Comparison of ENCODE assay signal across 12 cellular contexts in the genomic region with DNA sequence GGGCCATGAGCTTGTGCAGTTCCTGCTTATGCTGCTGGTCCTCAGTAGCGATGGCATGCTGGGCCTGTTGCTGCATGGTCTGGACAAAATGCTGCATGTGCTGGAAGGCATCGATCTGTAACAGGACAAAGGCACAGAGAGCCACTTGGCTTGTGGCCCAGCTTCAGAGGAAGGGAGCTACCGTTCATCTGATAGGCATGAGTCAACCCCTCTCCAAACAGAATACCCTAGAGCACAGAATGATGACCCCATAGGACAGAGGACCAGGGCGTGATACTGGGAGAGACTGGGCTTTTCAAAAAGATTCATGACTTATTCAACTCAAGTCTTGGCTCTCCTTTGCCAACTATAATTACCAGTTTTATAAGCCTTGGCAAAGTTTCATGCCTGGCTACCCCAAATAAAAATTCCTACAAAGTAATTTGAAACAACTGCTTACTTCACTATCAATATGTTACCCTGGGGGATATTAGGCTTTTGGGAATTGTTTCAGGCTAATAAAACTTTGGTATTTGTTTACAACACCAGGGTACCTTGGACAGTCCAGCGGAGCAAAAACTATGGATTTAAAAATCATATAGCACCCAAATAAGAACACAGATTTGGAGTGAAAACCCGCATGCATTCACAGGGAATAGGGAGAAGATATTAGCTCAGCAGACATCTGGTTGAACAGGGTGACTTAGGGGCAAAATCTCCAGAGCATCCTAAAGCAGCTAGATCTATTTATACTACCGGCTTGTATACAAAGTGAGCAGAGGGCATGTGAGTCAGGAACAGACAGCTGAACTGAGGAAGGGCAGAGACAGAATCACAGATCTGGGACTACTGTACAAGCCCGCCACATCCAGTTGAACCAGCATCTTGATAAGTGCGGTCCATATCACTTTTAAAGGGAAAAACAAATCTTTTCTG. TPM values are rescaled to one million over a fixed set of nuclear protein-coding genes. Genes with fewer than 3 reads are reported as not detected.
DNase-seq lines count a peak whose midpoint lies in the region; ATAC-seq, FAIRE-seq and TF ChIP-seq lines count a peak whose summit lies in the region.
"Had no signal": no experiment of that assay in that cellular context is flagged by ENCODE, and none has a peak within 500 bp of the region (broad histone marks: within the 10 kb centered on the region; RNA-seq: fewer than 3 reads in every experiment).

No MANE protein-coding gene starts in this region.

- peaks cover 19% of the 10 kb centered on the region for H3K36me3 Mint-ChIP-seq in progenitor cell of endocrine pancreas (ENCODE audit: insufficient read depth)

- TF ChIP-seq EP300 in H1 (IDR thresholded peaks at IDR 0.05; ENCODE audit: borderline replicate concordance in 1 of 2, low read depth in 2 of 2, low read length in 2 of 2): no peak

- H3K9me3 ChIP-seq in H1 (ENCODE audit: insufficient read depth in 2 of 2, low read depth in 1 of 2, low read length in 1 of 2): no peaks in the 10 kb centered on the region
- H3K9me3 ChIP-seq in neuronal stem cell (replicated peaks in 1 of 2; ENCODE audit: control insufficient read depth in 2 of 2, insufficient read depth in 1 of 2, low read depth in 1 of 2, low read length in 2 of 2): no peaks in the 10 kb centered on the region

- H3K36me3 ChIP-seq in H1 (ENCODE audit: control insufficient read depth in 2 of 4, insufficient read depth in 4 of 4, low read length in 3 of 4) (peaks cover 18 to 81% (median 53%) of the 10 kb centered on the region in 4 experiments; a peak in 7 of 8 replicates), neuronal stem cell (replicated peaks in 1 of 2; ENCODE audit: control insufficient read depth in 2 of 2, insufficient read depth in 2 of 2, low read length in 2 of 2) (peaks cover 46 to 89% of the 10 kb centered on the region in 2 donors)

- H2BK120ac ChIP-seq in H1 (replicated peaks; ENCODE audit: low read depth, low read length) (no peak overlapping the region), neuronal stem cell (ENCODE audit: low read depth, low read length) (no peak overlapping the region)

- no peak overlapping the region for H3K23ac ChIP-seq in H1 (ENCODE audit: insufficient read length)
- no peak overlapping the region for H3K23ac ChIP-seq in neuronal stem cell (ENCODE audit: low read depth, low read length, poor library complexity)

- H3K79me1 ChIP-seq in H1 (ENCODE audit: low read depth, low read length): no peaks in the 10 kb centered on the region; the same call in 1 of the 2 replicates
- H3K79me1 ChIP-seq in neuronal stem cell (ENCODE audit: low read depth, low read length): no peaks in the 10 kb centered on the region

- H2BK15ac ChIP-seq in H1 (ENCODE audit: low read length) (no peak overlapping the region), neuronal stem cell (ENCODE audit: low read length) (no peak overlapping the region)

- H4K20me1 ChIP-seq in H1 (replicated peaks in 1 of 2; ENCODE audit: control insufficient read depth in 1 of 2, insufficient read depth in 2 of 2, low read length in 2 of 2): peaks cover 0 to 1% of the 10 kb centered on the region in 2 experiments

- no peak overlapping the region for H4K91ac ChIP-seq in H1 (replicated peaks; ENCODE audit: insufficient read length, low read length)
- H4K91ac ChIP-seq in neuronal stem cell (ENCODE audit: low read depth, low read length, poor library complexity): no peak overlapping the region

- H3K23me2 ChIP-seq in H1 (ENCODE audit: low read depth, low read length): no peaks in the 10 kb centered on the region

- H3K4me2 ChIP-seq in H1 (ENCODE audit: insufficient read depth in 1 of 2, low read depth in 2 of 2, low read length in 2 of 2) (no peak overlapping the region), neuronal stem cell (ENCODE audit: insufficient read depth, low read length, poor library complexity, severe bottlenecking) (no peak overlapping the region)

- DNase-seq in EL: peak; percentile 85
- DNase-seq in NCI-H82 (lab: John Stamatoyannopoulos, UW): peak; percentile 65
- no peak for DNase-seq in H1 (ENCODE audit: low read depth in 1 of 2, low spot score in 2 of 2)
- no peak for DNase-seq in neuronal stem cell (ENCODE audit: low spot score)
- DNase-seq in progenitor cell of endocrine pancreas (ENCODE audit: low spot score, unreplicated experiment): no peak
- DNase-seq in NCI-H128 (lab: John Stamatoyannopoulos, UW; ENCODE audit: unreplicated experiment): no peak
- DNase-seq: effector memory CD4-positive, alpha-beta T cell; stimulated activated CD4-positive, alpha-beta T cell treated with anti-CD3 and anti-CD28 coated beads, Interleukin-12 subunit alpha, Interleukin-12 subunit beta, amount 100 ng/mL, for 4 hours had no signal

- H2AK5ac ChIP-seq in H1 (ENCODE audit: low read depth, low read length) (no peak overlapping the region), neuronal stem cell (ENCODE audit: low read depth, low read length) (no peak overlapping the region)

- no peak overlapping the region for H3K14ac ChIP-seq in H1 (ENCODE audit: insufficient read length)
- H3K14ac ChIP-seq in neuronal stem cell (ENCODE audit: low read length): peak overlapping the region; percentile 23

- CTCF ChIA-PET in H1 (lab: Charles Lee; ENCODE audit: partially characterized antibody): interaction anchor here (1.1 to 2.7 kb wide), 2 partner anchors 11 to 97 kb away, joined by 3 to 10 read pairs; no protein-coding TSS in a partner anchor

- H4K8ac ChIP-seq in H1 (ENCODE audit: extremely low read depth, insufficient read depth, low read length) (0 out of 2 replicates have a peak overlapping the region, but pooled peaks have one; percentile 4), neuronal stem cell (ENCODE audit: low read depth, low read length) (no peak overlapping the region)

- TF ChIP-seq CTCF in H1 (IDR thresholded peaks at IDR 0.05; ENCODE audit: control extremely low read depth in 1 of 3, insufficient read depth in 1 of 3, low read depth in 1 of 3, low read length in 3 of 3) (no peak), progenitor cell of endocrine pancreas (IDR thresholded peaks at IDR 0.05; ENCODE audit: unreplicated experiment) (no peak)

- no peak overlapping the region for H3K4ac ChIP-seq in H1 (replicated peaks; ENCODE audit: insufficient read length, low read depth, low read length)
- peak overlapping the region; percentile 70 for H3K4ac ChIP-seq in neuronal stem cell (ENCODE audit: low read length)

- POLR2A ChIA-PET in H1 (lab: Charles Lee; ENCODE audit: partially characterized antibody): interaction anchor here (1.2 kb wide), 1 partner anchor 12 kb away, joined by 3 read pairs; no protein-coding TSS in a partner anchor

- no peak overlapping the region for H3K18ac ChIP-seq in H1 (ENCODE audit: extremely low read depth, low read length)
- no peak overlapping the region for H3K18ac ChIP-seq in neuronal stem cell (ENCODE audit: low read length)

- no peak for TF ChIP-seq POLR2A in H1 (IDR thresholded peaks at IDR 0.05; ENCODE audit: control extremely low read depth in 1 of 2, low read depth in 2 of 2, low read length in 2 of 2)

- H2BK5ac ChIP-seq in H1 (ENCODE audit: low read depth, low read length) (no peak overlapping the region), neuronal stem cell (ENCODE audit: low read length) (no peak overlapping the region)

- no peaks in the 10 kb centered on the region for H3K27me3 Mint-ChIP-seq in progenitor cell of endocrine pancreas
- H3K27me3 Mint-ChIP-seq: memory B cell had no signal

- H2AFZ ChIP-seq in H1 (ENCODE audit: low read length) (no peak overlapping the region), neuronal stem cell (ENCODE audit: low read length) (no peak overlapping the region)

- no peak overlapping the region for H2BK20ac ChIP-seq in H1 (ENCODE audit: low read length)

- 91% methylated on average over 9 of the region's 9 CpGs; no CpG with 5 or more reads in 1 of the 2 experiments for WGBS in H1 (ENCODE audit: extremely low coverage in 1 of 2, insufficient coverage in 1 of 2, insufficient read length in 1 of 2, insufficient replicate concordance in 2 of 2, low coverage in 1 of 2, low lambda C conversion rate in 2 of 2, missing lambda C conversion rate in 1 of 2), 2 experiments
- no CpG with 5 or more reads among the region's 9 CpGs for WGBS in neuronal stem cell (ENCODE audit: extremely low coverage in 2 of 2, insufficient read length in 2 of 2, insufficient replicate concordance in 1 of 2), 2 donors

- no peak overlapping the region for H4K5ac ChIP-seq in H1 (ENCODE audit: insufficient read length, low read depth, low read length)

- H3K4me1 Mint-ChIP-seq in progenitor cell of endocrine pancreas (ENCODE audit: low read depth): no peaks in the 10 kb centered on the region
- H3K4me1 Mint-ChIP-seq: memory B cell had no signal

- no peaks in the 10 kb centered on the region for H3K79me2 ChIP-seq in H1 (ENCODE audit: control insufficient read depth in 1 of 2, insufficient read depth in 2 of 2, low read length in 2 of 2)

- no peak overlapping the region for H3K27ac Mint-ChIP-seq in progenitor cell of endocrine pancreas
- H3K27ac Mint-ChIP-seq: memory B cell had no signal

- H3K27me3 ChIP-seq in H1 (replicated peaks in 1 of 4; ENCODE audit: control insufficient read depth in 3 of 4, extremely low read depth in 1 of 4, insufficient read depth in 3 of 4, low read length in 3 of 4) (no peaks in the 10 kb centered on the region), neuronal stem cell (ENCODE audit: control insufficient read depth in 3 of 3, insufficient read depth in 3 of 3, low read depth in 1 of 3, low read length in 3 of 3) (no peaks in the 10 kb centered on the region)

- no peak overlapping the region for H3K4me3 Mint-ChIP-seq in progenitor cell of endocrine pancreas (ENCODE audit: low read depth)
- H3K4me3 Mint-ChIP-seq: memory B cell had no signal

- no peaks in the 10 kb centered on the region for H3K9me3 Mint-ChIP-seq in progenitor cell of endocrine pancreas (ENCODE audit: low read depth)
- H3K9me3 Mint-ChIP-seq: memory B cell had no signal

- no peak overlapping the region for H3K4me3 ChIP-seq in H1 (ENCODE audit: extremely low read depth in 1 of 4, insufficient read depth in 2 of 4, low read depth in 3 of 4, low read length in 4 of 4)
- no peak overlapping the region for H3K4me3 ChIP-seq in neuronal stem cell (ENCODE audit: low read length in 2 of 2)

- ATAC-seq in HG03097 (IDR thresholded peaks at IDR 0.05; ENCODE audit: low FRiP score, unreplicated experiment) (no peak), HG03175 (IDR thresholded peaks at IDR 0.05; ENCODE audit: unreplicated experiment) (no peak)

- no peak for TF ChIP-seq RAD21 in H1 (IDR thresholded peaks at IDR 0.05 in 1 of 2, conservative IDR thresholded peaks at IDR 0.05 in 1 of 2; ENCODE audit: low read depth in 2 of 2, low read length in 2 of 2)

- H2BK12ac ChIP-seq in H1 (ENCODE audit: low read depth, low read length) (no peak overlapping the region), neuronal stem cell (ENCODE audit: low read length) (no peak overlapping the region)

- no peak for FAIRE-seq in H1 (lab: Jason Lieb, UNC)

- peak overlapping the region in 1 of 4 experiments; percentile 64; a peak in 1 of 7 replicates for H3K9ac ChIP-seq in H1 (replicated peaks in 1 of 4; ENCODE audit: extremely low read depth in 1 of 4, low read depth in 3 of 4, low read length in 3 of 4)
- no peak overlapping the region for H3K9ac ChIP-seq in neuronal stem cell (ENCODE audit: low read depth, low read length, poor library complexity)

- H3K4me1 ChIP-seq in H1 (replicated peaks in 1 of 4; ENCODE audit: control insufficient read depth in 3 of 4, insufficient read depth in 4 of 4, low read length in 3 of 4) (no peaks in the 10 kb centered on the region), neuronal stem cell (ENCODE audit: control insufficient read depth in 2 of 2, insufficient read depth in 1 of 2, low read depth in 1 of 2, low read length in 2 of 2) (no peaks in the 10 kb centered on the region)

- H3K56ac ChIP-seq in H1 (replicated peaks; ENCODE audit: insufficient read length, low read depth, low read length): no peak overlapping the region

- H3K27ac ChIP-seq in H1 (ENCODE audit: low read depth, low read length) (no peak overlapping the region), neuronal stem cell (replicated peaks; ENCODE audit: low read length) (no peak overlapping the region)

RNA-seq across cellular contexts. Expression of a gene that starts 34.9 kb away (rescaled TPM):
- total RNA-seq in H1 (2021; fragmentation: NEBNext Ultra II Directional; extraction: Animal tissue kit (Norgen Biotek cat#: 25700)): 77.3 and 86.1 TPM in 2 replicates
- 44.1 and 57.9 TPM in 2 replicates for polyA plus RNA-seq in H1 (2011; rRNA removed)
- 71.8 TPM for polyA plus RNA-seq in H1 (2011; cell fraction: cytosol; rRNA removed)
- polyA plus RNA-seq in H1 (2011; cell fraction: nucleus; rRNA removed): 104 TPM
- 68.8 to 78.7 TPM (median 73.7 TPM) in 4 replicates for polyA plus RNA-seq in H1 (2012, experiment 1 of 2)
- 13.8 TPM for polyA plus RNA-seq in H1 (2012, experiment 2 of 2)
- polyA plus RNA-seq in H1 (2013, experiment 1 of 2): 55.9 TPM
- 52.2 TPM for polyA plus RNA-seq in H1 (2013, experiment 2 of 2)
- polyA minus RNA-seq in H1 (2011; rRNA and poly(A)+ RNA removed): 66.7 and 90.4 TPM in 2 replicates
- 33.6 TPM for polyA minus RNA-seq in H1 (2011; cell fraction: cytosol; rRNA and poly(A)+ RNA removed)
- polyA minus RNA-seq in H1 (2011; cell fraction: nucleus; rRNA and poly(A)+ RNA removed): 74.2 TPM
- 55.5 TPM for polyA plus RNA-seq in neuronal stem cell (2013, experiment 1 of 2)
- 55.9 TPM for polyA plus RNA-seq in neuronal stem cell (2013, experiment 2 of 2)
- total RNA-seq in progenitor cell of endocrine pancreas: 95.4 and 104 TPM in 2 replicates

RNA-seq across cellular contexts. Expression of a gene that starts 54.5 kb away (rescaled TPM):
- not detected in 2 replicates for total RNA-seq in H1 (2021; fragmentation: NEBNext Ultra II Directional; extraction: Animal tissue kit (Norgen Biotek cat#: 25700))
- not detected in 2 replicates for polyA plus RNA-seq in H1 (2011; rRNA removed)
- not detected for polyA plus RNA-seq in H1 (2011; cell fraction: cytosol; rRNA removed)
- not detected for polyA plus RNA-seq in H1 (2011; cell fraction: nucleus; rRNA removed)
- polyA plus RNA-seq in H1 (2012, experiment 1 of 2): not detected in 4 replicates
- not detected for polyA plus RNA-seq in H1 (2012, experiment 2 of 2)
- not detected for polyA plus RNA-seq in H1 (2013, experiment 1 of 2)
- polyA plus RNA-seq in H1 (2013, experiment 2 of 2): not detected
- polyA minus RNA-seq in H1 (2011; rRNA and poly(A)+ RNA removed): not detected in 2 replicates
- polyA minus RNA-seq in H1 (2011; cell fraction: cytosol; rRNA and poly(A)+ RNA removed): not detected
- not detected for polyA minus RNA-seq in H1 (2011; cell fraction: nucleus; rRNA and poly(A)+ RNA removed)
- 0.24 TPM for polyA plus RNA-seq in neuronal stem cell (2013, experiment 1 of 2)
- polyA plus RNA-seq in neuronal stem cell (2013, experiment 2 of 2): 0.11 TPM
- not detected in 2 replicates for total RNA-seq in progenitor cell of endocrine pancreas
- total RNA-seq: T-helper 1 cell treated with Interleukin-12 subunit alpha and Interleukin-12 subunit beta and Interleukin-4 antibody, amounts not matched to agents 30 ng/mL and 1 ng/mL, for 36 hours had no signal

Comparison
In these comparisons a context has a peak if more than half of its experiments do, and no peak if none do; other contexts are left out.
1. DNase-seq: peak in EL (single experiment) and NCI-H82 (single experiment); none in H1 (0 of 2), neuronal stem cell (single experiment), progenitor cell of endocrine pancreas (single experiment) and NCI-H128 (single experiment).